ENCODE assay signal across 13 cellular contexts in the genomic region with DNA sequence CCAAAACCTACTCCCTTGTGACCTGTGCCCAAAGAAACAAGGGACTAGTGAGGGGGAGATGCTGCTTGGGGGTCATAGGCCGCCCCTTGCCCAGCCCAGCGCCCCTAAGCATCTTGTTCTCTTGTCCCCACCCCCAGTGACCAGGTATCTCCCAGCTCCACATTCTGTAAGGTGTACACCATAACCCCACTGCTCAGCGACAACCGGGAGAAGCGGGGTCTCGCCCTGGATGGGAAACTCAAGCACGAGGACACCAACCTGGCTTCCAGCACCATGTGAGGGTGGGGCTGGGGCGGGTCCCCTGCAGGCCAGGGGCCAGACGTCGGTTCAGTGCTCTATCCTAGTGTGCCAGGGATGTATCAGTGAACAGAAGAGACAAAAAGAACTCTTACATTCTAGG. TPM values are rescaled to one million over a fixed set of nuclear protein-coding genes. Genes with fewer than 3 reads are reported as not detected.
"Had no signal": no experiment of that assay in that cellular context is flagged by ENCODE, and none has a peak within 500 bp of the region (broad histone marks: within the 10 kb centered on the region; RNA-seq: fewer than 3 reads in every experiment).

No MANE protein-coding gene starts in this region.

- H3K4me1 ChIP-seq: neural progenitor cell, parathyroid adenoma, vagina had no signal

- H3K9ac ChIP-seq: neural progenitor cell, parathyroid adenoma had no signal

- H3K4me3 Mint-ChIP-seq: neural progenitor cell had no signal

- H3K36me3 ChIP-seq: neural progenitor cell had no signal

- H3K9me3 ChIP-seq: vagina had no signal

- H3K4me2 ChIP-seq: neural progenitor cell had no signal

- H3K27ac Mint-ChIP-seq: neural progenitor cell had no signal

- DNase-seq: activated CD4-positive, alpha-beta T cell treated with anti-CD3 and anti-CD28 coated beads for 1 hour; central memory CD4-positive, alpha-beta T cell; effector CD4-positive, alpha-beta T cell; kidney; left ventricle myocardium superior; mesendoderm; stimulated activated CD4-positive, alpha-beta T cell treated with anti-CD3 and anti-CD28 coated beads, Interleukin-15, amount 100 ng/mL, for 24 hours; stimulated activated CD4-positive, alpha-beta T cell treated with anti-CD3 and anti-CD28 coated beads, Interleukin-4, amount 100 ng/mL, for 24 hours had no signal

- H3K9me3 Mint-ChIP-seq: neural progenitor cell had no signal

- H3K4me3 ChIP-seq: coronary artery, neural progenitor cell, vagina had no signal

- H3K27me3 ChIP-seq: neural progenitor cell, vagina had no signal

- H3K27ac ChIP-seq: coronary artery, neural progenitor cell, parathyroid adenoma, vagina had no signal

- H3K4me1 Mint-ChIP-seq: neural progenitor cell had no signal

RNA-seq across cellular contexts. Expression of gene ZMYND15, which starts 20.5 kb away (rescaled TPM):
- total RNA-seq: frontal cortex, vagina had no signal
